Comparison of ENCODE assay signal across 18 cellular contexts in the genomic region with DNA sequence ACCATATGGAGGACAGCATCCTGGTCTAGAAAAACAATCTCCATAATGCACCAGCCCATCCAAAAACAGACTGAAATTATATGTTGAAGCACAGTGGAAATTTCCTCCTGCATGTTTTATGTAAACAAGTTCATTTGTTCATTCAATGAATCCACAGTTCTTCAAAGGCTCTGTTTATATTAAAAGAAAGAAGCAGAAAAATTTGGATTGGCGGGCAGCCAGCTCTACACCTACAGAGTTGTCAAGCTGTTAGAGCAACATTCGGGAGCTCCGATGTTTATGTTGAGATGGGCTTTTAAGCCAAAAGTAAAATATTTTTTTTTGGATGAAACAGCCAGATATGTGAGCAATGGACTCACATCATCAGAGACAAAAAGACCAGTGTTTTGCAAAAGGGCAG.
DNase-seq lines count a peak whose midpoint lies in the region; ATAC-seq, FAIRE-seq and TF ChIP-seq lines count a peak whose summit lies in the region.
"Had no signal": no experiment of that assay in that cellular context is flagged by ENCODE, and none has a peak within 500 bp of the region (broad histone marks: within the 10 kb centered on the region; RNA-seq: fewer than 3 reads in every experiment).

No MANE protein-coding gene starts in this region.

- ATAC-seq in HepG2: no peak; the same call in 2 of the 3 replicates
- ATAC-seq in right lobe of liver: no peak
- ATAC-seq in RWPE2 (ENCODE audit: low read depth): peak; percentile 22; the same call in 2 of the 3 replicates
- no peak for ATAC-seq in foreskin keratinocyte
- ATAC-seq: activated naive CD4-positive, alpha-beta T cell treated with anti-CD3 and anti-CD28 coated beads, Interleukin-2, amount 50 U/mL, for 72 hours; activated T-cell treated with anti-CD3 and anti-CD28 coated beads, Interleukin-2, amount 50 U/mL, for 4 hours; natural killer cell; stimulated activated naive CD8-positive, alpha-beta T cell treated with anti-CD3 and anti-CD28 coated beads, Interleukin-15, amount 100 ng/mL, for 72 hours had no signal

- FAIRE-seq in HepG2 (lab: Jason Lieb, UNC): peak; percentile 4
- FAIRE-seq in urothelium cell line (lab: Jason Lieb, UNC): no peak
- FAIRE-seq: TTC549 had no signal

- H2BK120ac ChIP-seq in mesendoderm (ENCODE audit: low read depth, low read length): no peak overlapping the region

- H4K20me1 ChIP-seq in HepG2 (ENCODE audit: insufficient read depth, low read length): no peaks in the 10 kb centered on the region

- H4K5ac ChIP-seq in mesendoderm (ENCODE audit: low read length): no peak overlapping the region

- H2AFZ ChIP-seq in HepG2 (ENCODE audit: low read length): no peak overlapping the region

- no peak overlapping the region for H3K27ac ChIP-seq in HepG2 (ENCODE audit: extremely low read length, insufficient read depth, low read length)
- H3K27ac ChIP-seq in right lobe of liver: no peak overlapping the region
- H3K27ac ChIP-seq in RWPE2 (ENCODE audit: poor library complexity, severe bottlenecking): peak overlapping the region; percentile 45
- H3K27ac ChIP-seq in foreskin keratinocyte: peak overlapping the region; percentile 11
- no peak overlapping the region for H3K27ac ChIP-seq in mesendoderm (ENCODE audit: low read depth, low read length)

- no peak overlapping the region for H2BK15ac ChIP-seq in mesendoderm (replicated peaks; ENCODE audit: low read depth)

- no peak overlapping the region for H3K56ac ChIP-seq in mesendoderm (ENCODE audit: low read length)

- H3K36me3 ChIP-seq in HepG2 (replicated peaks in 1 of 2; ENCODE audit: control insufficient read depth in 1 of 2, insufficient read depth in 2 of 2, low read length in 2 of 2) (no peaks in the 10 kb centered on the region), right lobe of liver (no peaks in the 10 kb centered on the region), RWPE2 (ENCODE audit: low read depth) (no peaks in the 10 kb centered on the region), mesendoderm (ENCODE audit: control insufficient read depth, insufficient read depth, low read length) (no peaks in the 10 kb centered on the region)

- TF ChIP-seq POLR2A in HepG2 (IDR thresholded peaks at IDR 0.05; ENCODE audit: insufficient read depth in 1 of 2, low read depth in 2 of 2, low read length in 2 of 2): no peak
- no peak for TF ChIP-seq POLR2A in right lobe of liver (IDR thresholded peaks at IDR 0.05)

- peaks cover 20% of the 10 kb centered on the region for H3K4me1 ChIP-seq in HepG2 (ENCODE audit: insufficient read depth, low read length)
- H3K4me1 ChIP-seq in right lobe of liver: no peaks in the 10 kb centered on the region
- peaks cover 20% of the 10 kb centered on the region for H3K4me1 ChIP-seq in RWPE2 (ENCODE audit: insufficient read depth, poor library complexity, severe bottlenecking)
- H3K4me1 ChIP-seq in foreskin keratinocyte: peaks cover 9% of the 10 kb centered on the region
- no peaks in the 10 kb centered on the region for H3K4me1 ChIP-seq in mesendoderm (ENCODE audit: control insufficient read depth, low read depth, low read length)

- POLR2A ChIA-PET in HepG2 (lab: Yijun Ruan, JAX): no interaction called here
- POLR2A ChIA-PET in HEK293T (lab: Yijun Ruan, JAX): no interaction called here

- H3K4me3 ChIP-seq in HepG2 (replicated peaks in 1 of 3; ENCODE audit: insufficient read depth in 1 of 3, low read depth in 2 of 3, low read length in 3 of 3) (no peak overlapping the region), right lobe of liver (no peak overlapping the region), RWPE2 (ENCODE audit: severe bottlenecking) (no peak overlapping the region), mesendoderm (ENCODE audit: low read length) (no peak overlapping the region)

- H3K4ac ChIP-seq in mesendoderm (ENCODE audit: low read depth, low read length): no peak overlapping the region

- no peaks in the 10 kb centered on the region for H3K79me1 ChIP-seq in mesendoderm (ENCODE audit: low read length)

- intact Hi-C loops in HepG2 (cut with micrococcal nuclease; ENCODE audit: unreplicated experiment) (no loop called here), right lobe of liver (cut with DNase I) (no loop called here)

- TF ChIP-seq CTCF in HepG2 (CRISPR knock-in tag; IDR thresholded peaks at IDR 0.05) (no peak), right lobe of liver (IDR thresholded peaks at IDR 0.05) (no peak), RWPE2 (IDR thresholded peaks at IDR 0.05; ENCODE audit: poor library complexity, severe bottlenecking) (no peak), foreskin keratinocyte (conservative IDR thresholded peaks at IDR 0.05) (no peak)

- H3K23ac ChIP-seq in mesendoderm (ENCODE audit: low read length): no peak overlapping the region

- no peaks in the 10 kb centered on the region for H3K79me2 ChIP-seq in HepG2 (ENCODE audit: insufficient read depth, low read length)
- H3K79me2 ChIP-seq in mesendoderm (ENCODE audit: control insufficient read depth, insufficient read depth, low read length): no peaks in the 10 kb centered on the region

- no peak for TF ChIP-seq RAD21 in HepG2 (CRISPR knock-in tag; IDR thresholded peaks at IDR 0.05)

- H3K27me3 ChIP-seq in HepG2 (ENCODE audit: control insufficient read depth in 1 of 2, insufficient read depth in 2 of 2, low read length in 2 of 2) (peaks cover 2 to 21% of the 10 kb centered on the region in 2 experiments; a peak in 2 of 5 replicates), right lobe of liver (no peaks in the 10 kb centered on the region), RWPE2 (ENCODE audit: insufficient read depth, poor library complexity, severe bottlenecking) (no peaks in the 10 kb centered on the region), foreskin keratinocyte (no peaks in the 10 kb centered on the region), mesendoderm (ENCODE audit: insufficient read depth, low read length, poor library complexity) (no peaks in the 10 kb centered on the region)

- H3K9ac ChIP-seq in HepG2 (ENCODE audit: insufficient read depth, low read depth, low read length) (no peak overlapping the region), mesendoderm (ENCODE audit: low read length) (no peak overlapping the region)

- H3K18ac ChIP-seq in mesendoderm (ENCODE audit: low read length): no peak overlapping the region

- no TSS peak for BruUV-seq in HepG2 (replicated peaks; lab: Mats Ljungman, UMichigan)

- CTCF ChIA-PET in HepG2 (lab: Yijun Ruan, JAX; ENCODE audit: low intra/inter-chr PET ratio, low total read pairs) (no interaction called here), HEK293T (lab: Yijun Ruan, JAX) (interaction anchor here (1.1 kb wide), 1 partner anchor 393 kb away, joined by 3 read pairs; no protein-coding TSS in a partner anchor)

- no peak overlapping the region for H2BK5ac ChIP-seq in mesendoderm (ENCODE audit: low read length)

- no peak overlapping the region for H2AK5ac ChIP-seq in mesendoderm (ENCODE audit: low read length)

- WGBS in HepG2 (ENCODE audit: low lambda C conversion rate): 16% methylated on average over 3 of the region's 3 CpGs
- 76% methylated on average over 3 of the region's 3 CpGs for WGBS in right lobe of liver (ENCODE audit: insufficient coverage, low coverage, low lambda C conversion rate, missing lambda C conversion rate)
- WGBS in mesendoderm (ENCODE audit: extremely low coverage, insufficient coverage, low lambda C conversion rate): no CpG with 5 or more reads among the region's 3 CpGs

- no peak overlapping the region for H3K4me2 ChIP-seq in HepG2 (ENCODE audit: low read depth, low read length)
- no peak overlapping the region for H3K4me2 ChIP-seq in mesendoderm (ENCODE audit: low read length)

- peak in 1 of 2 experiments; percentile 26; a peak in 1 of 4 replicates for TF ChIP-seq EP300 in HepG2 (IDR thresholded peaks at IDR 0.05; ENCODE audit: low read depth in 2 of 2, low read length in 2 of 2)
- no peak for TF ChIP-seq EP300 in HepG2 (CRISPR knock-in tag; IDR thresholded peaks at IDR 0.05; ENCODE audit: borderline replicate concordance)

- H4K8ac ChIP-seq in mesendoderm (ENCODE audit: low read depth, low read length): no peak overlapping the region

- no peaks in the 10 kb centered on the region for H3K9me3 ChIP-seq in HepG2 (ENCODE audit: low read length)
- H3K9me3 ChIP-seq in right lobe of liver: no peaks in the 10 kb centered on the region
- H3K9me3 ChIP-seq in RWPE2 (ENCODE audit: severe bottlenecking): no peaks in the 10 kb centered on the region

- in situ Hi-C loops in HepG2 (cut with HindIII; ENCODE audit: extremely low pct_ligation_motif_present, low pct_unique_long_range_greater_than_20kb): no loop called here

- peak; percentile 68 for DNase-seq in HepG2 (ENCODE audit: low spot score)
- no peak for DNase-seq in right lobe of liver
- DNase-seq in RWPE2 (ENCODE audit: low spot score): no peak
- no peak for DNase-seq in foreskin keratinocyte
- DNase-seq in urothelium cell line (ENCODE audit: low spot score): peak; percentile 28
- DNase-seq in HEK293T (ENCODE audit: extremely low spot score): no peak
- no peak for DNase-seq in mesendoderm
- no peak for DNase-seq in midbrain (lab: John Stamatoyannopoulos, UW)
- DNase-seq: activated T-cell treated with anti-CD3 and anti-CD28 coated beads, Interleukin-2, amount 50 U/mL, for 4 hours; caudate nucleus; CD4-positive, alpha-beta T cell; GOT3; natural killer cell; NCI-H526; stimulated activated CD4-positive, alpha-beta T cell treated with anti-CD3 and anti-CD28 coated beads, Interleukin-15, amount 100 ng/mL, for 24 hours; stimulated activated naive CD8-positive, alpha-beta T cell treated with anti-CD3 and anti-CD28 coated beads, Interleukin-15, amount 100 ng/mL, for 72 hours had no signal

TF ChIP-seq in HepG2, 621 proteins besides CTCF, POLR2A, EP300 and RAD21 (continues in another document):
- TF ChIP-seq SOX5 (CRISPR knock-in tag; IDR thresholded peaks at IDR 0.05; ENCODE audit: borderline replicate concordance) (peak; percentile 38; the same call in 1 of the 2 replicates), TOPORS (CRISPR knock-in tag; IDR thresholded peaks at IDR 0.05) (no peak)
- TF ChIP-seq, protein P1, sequence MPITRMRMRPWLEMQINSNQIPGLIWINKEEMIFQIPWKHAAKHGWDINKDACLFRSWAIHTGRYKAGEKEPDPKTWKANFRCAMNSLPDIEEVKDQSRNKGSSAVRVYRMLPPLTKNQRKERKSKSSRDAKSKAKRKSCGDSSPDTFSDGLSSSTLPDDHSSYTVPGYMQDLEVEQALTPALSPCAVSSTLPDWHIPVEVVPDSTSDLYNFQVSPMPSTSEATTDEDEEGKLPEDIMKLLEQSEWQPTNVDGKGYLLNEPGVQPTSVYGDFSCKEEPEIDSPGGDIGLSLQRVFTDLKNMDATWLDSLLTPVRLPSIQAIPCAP (CRISPR knock-in tag; IDR thresholded peaks at IDR 0.05; ENCODE audit: low read depth): no peak

TF ChIP-seq in HEK293T, 16 proteins besides CTCF, POLR2A, EP300 and RAD21:
- TF ChIP-seq FOXA1 (IDR thresholded peaks at IDR 0.05) (no peak), TARDBP (IDR thresholded peaks at IDR 0.05) (no peak), NFRKB (IDR thresholded peaks at IDR 0.05) (no peak), HDGF (IDR thresholded peaks at IDR 0.05; ENCODE audit: borderline replicate concordance) (no peak)

Comparison
In these comparisons a context has a peak if more than half of its experiments do, and no peak if none do; other contexts are left out.
1. DNase-seq: peak in HepG2 (single experiment) and urothelium cell line (single experiment); none in right lobe of liver (0 of 3), RWPE2 (single experiment), foreskin keratinocyte (0 of 2), HEK293T (single experiment), mesendoderm (single experiment) and midbrain (single experiment).
2. H3K27ac ChIP-seq: peak in RWPE2 (single experiment) and foreskin keratinocyte (single experiment); none in HepG2 (single experiment), right lobe of liver (0 of 3) and mesendoderm (single experiment).